In genomic region chr2:236833501-236834186, GRCh38 we compare ENCODE assay signal across 1 cellular context.
TF ChIP-seq lines count a peak whose summit lies in the region.

No MANE protein-coding gene starts in this region.

TF ChIP-seq in GM23338, 12 proteins besides CTCF, POLR2A, EP300 and RAD21:
- TF ChIP-seq ZNF114 (CRISPR knock-in tag; IDR thresholded peaks at IDR 0.05), result no peak
- TF ChIP-seq JUNB (IDR thresholded peaks at IDR 0.05; ENCODE audit: unreplicated experiment), result no peak
- TF ChIP-seq NANOG (IDR thresholded peaks at IDR 0.05; ENCODE audit: borderline replicate concordance), result no peak
- TF ChIP-seq, protein P1, sequence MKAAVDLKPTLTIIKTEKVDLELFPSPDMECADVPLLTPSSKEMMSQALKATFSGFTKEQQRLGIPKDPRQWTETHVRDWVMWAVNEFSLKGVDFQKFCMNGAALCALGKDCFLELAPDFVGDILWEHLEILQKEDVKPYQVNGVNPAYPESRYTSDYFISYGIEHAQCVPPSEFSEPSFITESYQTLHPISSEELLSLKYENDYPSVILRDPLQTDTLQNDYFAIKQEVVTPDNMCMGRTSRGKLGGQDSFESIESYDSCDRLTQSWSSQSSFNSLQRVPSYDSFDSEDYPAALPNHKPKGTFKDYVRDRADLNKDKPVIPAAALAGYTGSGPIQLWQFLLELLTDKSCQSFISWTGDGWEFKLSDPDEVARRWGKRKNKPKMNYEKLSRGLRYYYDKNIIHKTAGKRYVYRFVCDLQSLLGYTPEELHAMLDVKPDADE (IDR thresholded peaks at IDR 0.05), result no peak
- TF ChIP-seq POLR2AphosphoS5 (IDR thresholded peaks at IDR 0.05; ENCODE audit: low read depth), result no peak
- TF ChIP-seq, protein P2, sequence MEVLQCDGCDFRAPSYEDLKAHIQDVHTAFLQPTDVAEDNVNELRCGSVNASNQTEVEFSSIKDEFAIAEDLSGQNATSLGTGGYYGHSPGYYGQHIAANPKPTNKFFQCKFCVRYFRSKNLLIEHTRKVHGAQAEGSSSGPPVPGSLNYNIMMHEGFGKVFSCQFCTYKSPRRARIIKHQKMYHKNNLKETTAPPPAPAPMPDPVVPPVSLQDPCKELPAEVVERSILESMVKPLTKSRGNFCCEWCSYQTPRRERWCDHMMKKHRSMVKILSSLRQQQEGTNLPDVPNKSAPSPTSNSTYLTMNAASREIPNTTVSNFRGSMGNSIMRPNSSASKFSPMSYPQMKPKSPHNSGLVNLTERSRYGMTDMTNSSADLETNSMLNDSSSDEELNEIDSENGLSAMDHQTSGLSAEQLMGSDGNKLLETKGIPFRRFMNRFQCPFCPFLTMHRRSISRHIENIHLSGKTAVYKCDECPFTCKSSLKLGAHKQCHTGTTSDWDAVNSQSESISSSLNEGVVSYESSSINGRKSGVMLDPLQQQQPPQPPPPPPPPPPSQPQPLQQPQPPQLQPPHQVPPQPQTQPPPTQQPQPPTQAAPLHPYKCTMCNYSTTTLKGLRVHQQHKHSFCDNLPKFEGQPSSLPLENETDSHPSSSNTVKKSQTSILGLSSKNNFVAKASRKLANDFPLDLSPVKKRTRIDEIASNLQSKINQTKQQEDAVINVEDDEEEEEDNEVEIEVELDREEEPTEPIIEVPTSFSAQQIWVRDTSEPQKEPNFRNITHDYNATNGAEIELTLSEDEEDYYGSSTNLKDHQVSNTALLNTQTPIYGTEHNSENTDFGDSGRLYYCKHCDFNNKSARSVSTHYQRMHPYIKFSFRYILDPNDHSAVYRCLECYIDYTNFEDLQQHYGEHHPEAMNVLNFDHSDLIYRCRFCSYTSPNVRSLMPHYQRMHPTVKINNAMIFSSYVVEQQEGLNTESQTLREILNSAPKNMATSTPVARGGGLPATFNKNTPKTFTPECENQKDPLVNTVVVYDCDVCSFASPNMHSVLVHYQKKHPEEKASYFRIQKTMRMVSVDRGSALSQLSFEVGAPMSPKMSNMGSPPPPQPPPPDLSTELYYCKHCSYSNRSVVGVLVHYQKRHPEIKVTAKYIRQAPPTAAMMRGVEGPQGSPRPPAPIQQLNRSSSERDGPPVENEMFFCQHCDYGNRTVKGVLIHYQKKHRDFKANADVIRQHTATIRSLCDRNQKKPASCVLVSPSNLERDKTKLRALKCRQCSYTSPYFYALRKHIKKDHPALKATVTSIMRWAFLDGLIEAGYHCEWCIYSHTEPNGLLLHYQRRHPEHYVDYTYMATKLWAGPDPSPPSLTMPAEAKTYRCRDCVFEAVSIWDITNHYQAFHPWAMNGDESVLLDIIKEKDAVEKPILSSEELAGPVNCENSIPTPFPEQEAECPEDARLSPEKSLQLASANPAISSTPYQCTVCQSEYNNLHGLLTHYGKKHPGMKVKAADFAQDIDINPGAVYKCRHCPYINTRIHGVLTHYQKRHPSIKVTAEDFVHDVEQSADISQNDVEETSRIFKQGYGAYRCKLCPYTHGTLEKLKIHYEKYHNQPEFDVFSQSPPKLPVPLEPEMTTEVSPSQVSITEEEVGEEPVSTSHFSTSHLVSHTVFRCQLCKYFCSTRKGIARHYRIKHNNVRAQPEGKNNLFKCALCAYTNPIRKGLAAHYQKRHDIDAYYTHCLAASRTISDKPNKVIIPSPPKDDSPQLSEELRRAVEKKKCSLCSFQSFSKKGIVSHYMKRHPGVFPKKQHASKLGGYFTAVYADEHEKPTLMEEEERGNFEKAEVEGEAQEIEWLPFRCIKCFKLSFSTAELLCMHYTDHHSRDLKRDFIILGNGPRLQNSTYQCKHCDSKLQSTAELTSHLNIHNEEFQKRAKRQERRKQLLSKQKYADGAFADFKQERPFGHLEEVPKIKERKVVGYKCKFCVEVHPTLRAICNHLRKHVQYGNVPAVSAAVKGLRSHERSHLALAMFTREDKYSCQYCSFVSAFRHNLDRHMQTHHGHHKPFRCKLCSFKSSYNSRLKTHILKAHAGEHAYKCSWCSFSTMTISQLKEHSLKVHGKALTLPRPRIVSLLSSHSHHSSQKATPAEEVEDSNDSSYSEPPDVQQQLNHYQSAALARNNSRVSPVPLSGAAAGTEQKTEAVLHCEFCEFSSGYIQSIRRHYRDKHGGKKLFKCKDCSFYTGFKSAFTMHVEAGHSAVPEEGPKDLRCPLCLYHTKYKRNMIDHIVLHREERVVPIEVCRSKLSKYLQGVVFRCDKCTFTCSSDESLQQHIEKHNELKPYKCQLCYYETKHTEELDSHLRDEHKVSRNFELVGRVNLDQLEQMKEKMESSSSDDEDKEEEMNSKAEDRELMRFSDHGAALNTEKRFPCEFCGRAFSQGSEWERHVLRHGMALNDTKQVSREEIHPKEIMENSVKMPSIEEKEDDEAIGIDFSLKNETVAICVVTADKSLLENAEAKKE (CRISPR knock-in tag; IDR thresholded peaks at IDR 0.05), result no peak
- TF ChIP-seq EZH2phosphoT487 (IDR thresholded peaks at IDR 0.05; ENCODE audit: unreplicated experiment), result no peak
